In the genomic region with DNA sequence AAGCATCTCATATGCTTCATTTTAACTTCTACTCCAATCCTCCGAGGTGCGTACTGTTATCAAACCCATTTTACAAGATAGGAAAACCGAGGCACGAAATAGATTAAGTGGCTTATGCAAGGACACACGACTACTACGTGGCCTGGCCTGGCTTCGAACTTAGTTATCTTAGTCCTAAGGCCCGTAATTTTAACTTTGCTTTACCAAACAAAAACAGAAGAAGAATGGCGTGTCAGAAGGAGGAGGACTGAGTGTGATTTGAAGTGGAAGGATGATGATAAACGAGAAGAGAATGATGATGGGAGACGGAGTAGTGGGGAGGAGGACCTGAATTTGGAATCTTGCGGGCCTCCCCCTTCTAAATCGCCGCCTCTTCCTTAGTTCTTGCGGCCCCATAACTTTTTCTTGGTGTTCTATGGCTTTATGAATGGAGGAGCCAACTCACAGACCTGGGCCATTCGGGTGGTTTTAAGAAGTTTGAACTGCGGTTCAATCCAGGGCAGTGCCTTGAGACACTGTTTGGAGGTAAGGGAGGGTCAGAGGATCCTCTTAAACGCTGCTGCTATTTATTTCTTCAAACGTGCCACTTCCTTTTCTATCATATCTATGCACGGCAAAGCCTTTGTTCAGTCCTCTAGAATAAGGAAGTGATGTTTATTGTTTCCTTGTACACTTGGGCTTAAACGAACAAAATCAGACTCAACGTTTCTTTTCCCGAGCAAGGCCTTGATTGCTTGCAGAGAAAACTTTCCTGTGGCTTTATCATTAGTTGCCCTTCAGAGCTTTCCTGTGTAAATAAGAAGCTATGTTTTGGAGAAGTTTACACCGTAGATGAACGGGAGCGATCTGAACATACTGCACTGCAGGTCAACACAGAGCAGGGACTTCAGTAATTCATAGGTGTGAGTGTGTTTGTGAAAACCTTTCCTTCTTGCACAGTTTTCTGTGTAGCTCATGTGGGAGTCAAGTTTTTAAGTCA, we compare ENCODE assay signal across 8 cellular contexts. TPM values are rescaled to one million over a fixed set of nuclear protein-coding genes. Genes with fewer than 3 reads are reported as not detected.
A peak's percentile ranks its signal among the peaks of the same experiment; 100 is the strongest.
DNase-seq lines count a peak whose midpoint lies in the region; ATAC-seq and TF ChIP-seq lines count a peak whose summit lies in the region.

No MANE protein-coding gene starts in this region.

- H3K4me3 ChIP-seq in foreskin fibroblast (ENCODE audit: low read depth in 1 of 2, low read length in 2 of 2), result peak overlapping the region; percentile 93 to 98
- H3K4me3 ChIP-seq in retinal pigment epithelial cell (ENCODE audit: low read length), result peak overlapping the region; percentile 92

- DNase-seq in ELF-1 (ENCODE audit: low read depth, low spot score), result peak; percentile 20
- peak; percentile 10 for DNase-seq in HT1080 (ENCODE audit: low read depth)
- DNase-seq in activated CD4-positive, alpha-beta T cell treated with anti-CD3 and anti-CD28 coated beads, Interleukin-2, amount 50 U/mL, for 1 hour, result peak; percentile 2
- peak in 1 of 2 donors; percentile 22 for DNase-seq in foreskin fibroblast
- DNase-seq in retinal pigment epithelial cell (ENCODE audit: low read depth), result no peak
- no peak for DNase-seq in NCI-H128 (lab: John Stamatoyannopoulos, UW; ENCODE audit: unreplicated experiment)

- TF ChIP-seq CTCF in foreskin fibroblast (IDR thresholded peaks at IDR 0.05; ENCODE audit: low read depth, low read length) (no peak), retinal pigment epithelial cell (conservative IDR thresholded peaks at IDR 0.05; ENCODE audit: low read depth, low read length) (no peak)

- ATAC-seq in GM18907 (IDR thresholded peaks at IDR 0.05; ENCODE audit: unreplicated experiment), result no peak
- no peak for ATAC-seq in HG03521 (IDR thresholded peaks at IDR 0.05; ENCODE audit: unreplicated experiment)

RNA-seq across cellular contexts. Expression of a gene that starts 0.8 kb away (rescaled TPM):
- total RNA-seq in HT1080 (2014; rRNA removed; shearing (Covaris generic)), result 40.0 and 52.5 TPM in 2 replicates
- 55.5 and 57.8 TPM in 2 replicates for polyA plus RNA-seq in HT1080 (2015; cell fraction: cytosol; rRNA removed)
- polyA plus RNA-seq in HT1080 (2015; cell fraction: nucleus; rRNA removed), result 55.3 and 57.5 TPM in 2 replicates

RNA-seq across cellular contexts. Expression of a gene that starts 8.9 kb away (rescaled TPM):
- 0.90 and 1.4 TPM in 2 replicates for total RNA-seq in HT1080 (2014; rRNA removed; shearing (Covaris generic))
- polyA plus RNA-seq in HT1080 (2015; cell fraction: cytosol; rRNA removed), result 2.5 and 2.8 TPM in 2 replicates
- 5.4 and 6.9 TPM in 2 replicates for polyA plus RNA-seq in HT1080 (2015; cell fraction: nucleus; rRNA removed)

Comparison
In these comparisons a context has a peak if more than half of its experiments do, and no peak if none do; other contexts are left out.
1. DNase-seq: peak in ELF-1 (single experiment), HT1080 (single experiment) and activated CD4-positive, alpha-beta T cell treated with anti-CD3 and anti-CD28 coated beads, Interleukin-2, amount 50 U/mL, for 1 hour (single experiment); none in retinal pigment epithelial cell (single experiment) and NCI-H128 (single experiment).